In the genomic region with DNA sequence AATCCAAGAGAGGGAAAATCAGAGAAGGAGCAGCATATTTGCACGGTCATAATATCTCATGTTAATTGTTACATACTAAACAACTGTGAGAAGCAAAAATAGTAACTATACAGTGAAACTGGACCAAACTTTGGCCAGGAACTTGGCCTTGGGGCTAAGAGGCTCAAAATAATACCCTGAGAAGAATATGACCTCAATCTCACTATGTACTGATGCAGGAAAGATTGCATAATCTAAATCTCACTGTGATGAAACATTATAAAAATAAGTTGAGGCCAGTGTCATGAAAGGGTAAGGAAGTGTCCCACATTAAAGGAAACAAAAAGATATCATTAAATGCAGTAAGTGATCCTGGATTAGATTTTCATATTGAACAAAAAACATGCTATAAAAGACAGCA, we compare ENCODE assay signal across 24 cellular contexts. TPM values are rescaled to one million over a fixed set of nuclear protein-coding genes. Genes with fewer than 3 reads are reported as not detected.
DNase-seq lines count a peak whose midpoint lies in the region; ATAC-seq, FAIRE-seq and TF ChIP-seq lines count a peak whose summit lies in the region.
"Had no signal": no experiment of that assay in that cellular context is flagged by ENCODE, and none has a peak within 500 bp of the region (broad histone marks: within the 10 kb centered on the region; RNA-seq: fewer than 3 reads in every experiment).

No MANE protein-coding gene starts in this region.

- no peaks in the 10 kb centered on the region for H3K79me1 ChIP-seq in mesenchymal stem cell (replicated peaks; ENCODE audit: low read length, poor library complexity, severe bottlenecking)

- no peak overlapping the region for H4K8ac ChIP-seq in mesenchymal stem cell (ENCODE audit: low read length)

- no peaks in the 10 kb centered on the region for H3K36me3 ChIP-seq in BJ (ENCODE audit: control insufficient read depth, insufficient read depth, low read length)
- no peaks in the 10 kb centered on the region for H3K36me3 ChIP-seq in bronchial epithelial cell (ENCODE audit: control insufficient read depth, insufficient read depth, low read length)
- H3K36me3 ChIP-seq in mesenchymal stem cell (ENCODE audit: control insufficient read depth in 1 of 2, insufficient read depth in 2 of 2, low read depth in 1 of 2, low read length in 2 of 2), result no peaks in the 10 kb centered on the region
- H3K36me3 ChIP-seq in kidney (ENCODE audit: control insufficient read depth in 1 of 2, insufficient read depth in 2 of 2, low read length in 2 of 2), result no peaks in the 10 kb centered on the region

- H3K27ac ChIP-seq in mesenchymal stem cell (ENCODE audit: low read length, poor library complexity, severe bottlenecking) (no peak overlapping the region), kidney (ENCODE audit: low read depth in 2 of 2, low read length in 2 of 2) (no peak overlapping the region)
- H3K27ac ChIP-seq: heart right ventricle, left ventricle myocardium inferior had no signal

- no peak for ATAC-seq in HG03442 (IDR thresholded peaks at IDR 0.05; ENCODE audit: unreplicated experiment)
- ATAC-seq: activated T-helper 17 cell treated with anti-CD3 and anti-CD28 coated beads, Interleukin-2, amount 50 U/mL, for 72 hours; heart right ventricle; mucosa of descending colon; PC-3 had no signal

- CTCF ChIA-PET in BJ (lab: Yijun Ruan, JAX), result no interaction called here

- H2AFZ ChIP-seq in mesenchymal stem cell (ENCODE audit: low read depth, low read length), result no peak overlapping the region

- H4K91ac ChIP-seq in mesenchymal stem cell (ENCODE audit: low read length), result no peak overlapping the region

- no peaks in the 10 kb centered on the region for H3K27me3 Mint-ChIP-seq in activated T-helper 2 cell treated with anti-CD3 and anti-CD28 coated beads, Interferon-gamma antibody, Interleukin-2, Interleukin-4, amounts not matched to agents 10 μg/mL and 5 μg/mL and 100 μg/mL, durations not matched to agents 14 hours and 24 hours and 36 hours (ENCODE audit: low read depth)
- H3K27me3 Mint-ChIP-seq: activated CD4-positive, alpha-beta T cell treated with anti-CD3 and anti-CD28 coated beads, Interleukin-2, amount 10 ng/mL, durations not matched to agents 24 days and 14 days; activated T-helper 17 cell treated with anti-CD3 and anti-CD28 coated beads, Interleukin-2, amount 50 U/mL, for 72 hours; progenitor cell of endocrine pancreas; stimulated activated naive CD8-positive, alpha-beta T cell treated with anti-CD3 and anti-CD28 coated beads, Interleukin-15, Interleukin-2, amounts not matched to agents 100 ng/mL and 50 ng/mL, for 24 hours; type B pancreatic cell had no signal

- POLR2A ChIA-PET in BJ (lab: Charles Lee), result no interaction called here

- no peak overlapping the region for H3K4me2 ChIP-seq in mesenchymal stem cell (ENCODE audit: low read length, poor library complexity, severe bottlenecking)
- H3K4me2 ChIP-seq: smooth muscle cell had no signal

- no peak overlapping the region for H2AK5ac ChIP-seq in mesenchymal stem cell (ENCODE audit: low read length, severe bottlenecking)

- H3K4me1 Mint-ChIP-seq in activated T-helper 2 cell treated with anti-CD3 and anti-CD28 coated beads, Interferon-gamma antibody, Interleukin-2, Interleukin-4, amounts not matched to agents 10 μg/mL and 5 μg/mL and 100 μg/mL, durations not matched to agents 14 hours and 24 hours and 36 hours (ENCODE audit: low read depth), result no peaks in the 10 kb centered on the region
- H3K4me1 Mint-ChIP-seq: activated CD4-positive, alpha-beta T cell treated with anti-CD3 and anti-CD28 coated beads, Interleukin-2, amount 10 ng/mL, durations not matched to agents 24 days and 14 days; activated T-helper 17 cell treated with anti-CD3 and anti-CD28 coated beads, Interleukin-2, amount 50 U/mL, for 72 hours; neural crest cell had no signal

- intact Hi-C loops in kidney (cut with DNase I), result no loop called here
- intact Hi-C loops in activated T-helper 2 cell treated with anti-CD3 and anti-CD28 coated beads, Interferon-gamma antibody, Interleukin-2, Interleukin-4, amounts not matched to agents 10 μg/mL and 5 μg/mL and 100 μg/mL, durations not matched to agents 14 hours and 24 hours and 36 hours (cut with micrococcal nuclease), result no loop called here

- no peak overlapping the region for H3K14ac ChIP-seq in mesenchymal stem cell (ENCODE audit: low read length in 2 of 2)

- TF ChIP-seq CTCF in BJ (IDR thresholded peaks at IDR 0.05; ENCODE audit: insufficient read depth, low read depth, low read length) (no peak), bronchial epithelial cell (IDR thresholded peaks at IDR 0.05; ENCODE audit: insufficient read depth, low read length, severe bottlenecking) (no peak), kidney (IDR thresholded peaks at IDR 0.05; ENCODE audit: borderline replicate concordance, extremely low read depth, insufficient read depth) (no peak)

- H3K18ac ChIP-seq in mesenchymal stem cell (ENCODE audit: low read depth in 1 of 2, low read length in 2 of 2), result no peak overlapping the region

- peaks cover 19% of the 10 kb centered on the region for H3K36me3 Mint-ChIP-seq in activated T-helper 2 cell treated with anti-CD3 and anti-CD28 coated beads, Interferon-gamma antibody, Interleukin-2, Interleukin-4, amounts not matched to agents 10 μg/mL and 5 μg/mL and 100 μg/mL, durations not matched to agents 14 hours and 24 hours and 36 hours (ENCODE audit: low read depth)

- H3K9me3 ChIP-seq in mesenchymal stem cell (ENCODE audit: control insufficient read depth, low read length) (peaks cover 12% of the 10 kb centered on the region), kidney (ENCODE audit: control insufficient read depth in 1 of 2, low read length in 2 of 2) (peaks cover 0 to 11% of the 10 kb centered on the region in 2 donors)

- H3K23ac ChIP-seq in mesenchymal stem cell (ENCODE audit: low read length in 2 of 2), result no peak overlapping the region

- H3K9ac ChIP-seq in mesenchymal stem cell (ENCODE audit: low read length), result no peak overlapping the region
- no peak overlapping the region for H3K9ac ChIP-seq in kidney (ENCODE audit: low read length in 2 of 2)

- no peak overlapping the region for H3K4me3 Mint-ChIP-seq in activated T-helper 2 cell treated with anti-CD3 and anti-CD28 coated beads, Interferon-gamma antibody, Interleukin-2, Interleukin-4, amounts not matched to agents 10 μg/mL and 5 μg/mL and 100 μg/mL, durations not matched to agents 14 hours and 24 hours and 36 hours (ENCODE audit: low read depth)
- H3K4me3 Mint-ChIP-seq: activated CD4-positive, alpha-beta T cell treated with anti-CD3 and anti-CD28 coated beads, Interleukin-2, amount 10 ng/mL, durations not matched to agents 24 days and 14 days; activated T-helper 17 cell treated with anti-CD3 and anti-CD28 coated beads, Interleukin-2, amount 50 U/mL, for 72 hours; neural crest cell; stimulated activated naive CD8-positive, alpha-beta T cell treated with anti-CD3 and anti-CD28 coated beads, Interleukin-15, Interleukin-2, amounts not matched to agents 100 ng/mL and 50 ng/mL, for 24 hours; type B pancreatic cell had no signal

- H3K4me1 ChIP-seq in mesenchymal stem cell (ENCODE audit: control insufficient read depth, insufficient read depth, low read depth, low read length) (no peaks in the 10 kb centered on the region), kidney (ENCODE audit: control insufficient read depth in 1 of 2, insufficient read depth in 1 of 2, low read depth in 1 of 2, low read length in 2 of 2) (no peaks in the 10 kb centered on the region)
- H3K4me1 ChIP-seq: left ventricle myocardium inferior had no signal

- FAIRE-seq in bronchial epithelial cell (lab: Jason Lieb, UNC) (no peak), kidney (lab: Jason Lieb, UNC) (no peak)

- WGBS in mesenchymal stem cell, result no CpG with 5 or more reads among the region's 1 CpG

- no peak overlapping the region for H3K27ac Mint-ChIP-seq in activated T-helper 2 cell treated with anti-CD3 and anti-CD28 coated beads, Interferon-gamma antibody, Interleukin-2, Interleukin-4, amounts not matched to agents 10 μg/mL and 5 μg/mL and 100 μg/mL, durations not matched to agents 14 hours and 24 hours and 36 hours
- H3K27ac Mint-ChIP-seq: activated CD4-positive, alpha-beta T cell treated with anti-CD3 and anti-CD28 coated beads, Interleukin-2, amount 10 ng/mL, durations not matched to agents 24 days and 14 days; activated T-helper 17 cell treated with anti-CD3 and anti-CD28 coated beads, Interleukin-2, amount 50 U/mL, for 72 hours; progenitor cell of endocrine pancreas; stimulated activated naive CD8-positive, alpha-beta T cell treated with anti-CD3 and anti-CD28 coated beads, Interleukin-15, Interleukin-2, amounts not matched to agents 100 ng/mL and 50 ng/mL, for 24 hours; type B pancreatic cell had no signal

- H3K9me3 Mint-ChIP-seq in activated T-helper 2 cell treated with anti-CD3 and anti-CD28 coated beads, Interferon-gamma antibody, Interleukin-2, Interleukin-4, amounts not matched to agents 10 μg/mL and 5 μg/mL and 100 μg/mL, durations not matched to agents 14 hours and 24 hours and 36 hours, result peaks cover 25% of the 10 kb centered on the region

- DNase-seq in BJ (ENCODE audit: low read depth) (peak; percentile 3), MV-4-11 (lab: John Stamatoyannopoulos, UW) (peak; percentile 71), bronchial epithelial cell (ENCODE audit: low read depth) (peak; percentile 25), mesenchymal stem cell (peak; percentile 1), kidney (no peak)
- no peak for DNase-seq in activated naive CD4-positive, alpha-beta T cell treated with Interleukin-2 at 50 U/mL for 16 hours
- no peak for DNase-seq in activated T-helper 2 cell treated with anti-CD3 and anti-CD28 coated beads, Interferon-gamma antibody, Interleukin-2, Interleukin-4, amounts not matched to agents 10 μg/mL and 5 μg/mL and 100 μg/mL, durations not matched to agents 14 hours and 24 hours and 36 hours (ENCODE audit: low spot score)
- DNase-seq: activated CD4-positive, alpha-beta T cell treated with anti-CD3 and anti-CD28 coated beads, Interleukin-2, amount 10 ng/mL, durations not matched to agents 24 days and 14 days; caudate nucleus; COR-L47; heart right ventricle; left ventricle myocardium inferior; mucosa of descending colon; NCI-H1436 treated with DMSO at 0.1 percent for 48 hours; PC-3; SHP77 treated with DMSO at 0.1 percent for 48 hours; stimulated activated CD4-positive, alpha-beta T cell treated with anti-CD3 and anti-CD28 coated beads, Interleukin-2, amount 100 ng/mL, for 48 hours had no signal

- H3K27me3 ChIP-seq in BJ (ENCODE audit: control insufficient read depth, insufficient read depth, low read length) (no peaks in the 10 kb centered on the region), bronchial epithelial cell (ENCODE audit: control insufficient read depth, insufficient read depth, low read length) (no peaks in the 10 kb centered on the region), mesenchymal stem cell (ENCODE audit: control insufficient read depth in 1 of 2, insufficient read depth in 1 of 2, low read length in 2 of 2) (no peaks in the 10 kb centered on the region)
- H3K27me3 ChIP-seq: heart right ventricle had no signal

- H2BK120ac ChIP-seq in mesenchymal stem cell (ENCODE audit: low read depth, low read length), result no peak overlapping the region

- H3K4ac ChIP-seq in mesenchymal stem cell (ENCODE audit: low read depth in 1 of 2, low read length in 2 of 2), result no peak overlapping the region

- H3K4me3 ChIP-seq in BJ (ENCODE audit: low read depth, low read length), result no peak overlapping the region
- H3K4me3 ChIP-seq in bronchial epithelial cell (ENCODE audit: low read depth, low read length), result no peak overlapping the region
- H3K4me3 ChIP-seq in mesenchymal stem cell (ENCODE audit: insufficient read depth in 1 of 2, low read depth in 1 of 2, low read length in 2 of 2), result no peak overlapping the region
- no peak overlapping the region for H3K4me3 ChIP-seq in kidney (ENCODE audit: low read length in 2 of 2)
- H3K4me3 ChIP-seq: heart right ventricle, left ventricle myocardium inferior, mucosa of descending colon, smooth muscle cell had no signal

- H2BK15ac ChIP-seq in mesenchymal stem cell (ENCODE audit: low read depth, poor library complexity, severe bottlenecking), result no peak overlapping the region

- no peak overlapping the region for H2BK5ac ChIP-seq in mesenchymal stem cell (ENCODE audit: low read depth, low read length, poor library complexity, severe bottlenecking)

- H2BK12ac ChIP-seq in mesenchymal stem cell (ENCODE audit: low read length in 2 of 2), result no peak overlapping the region

RNA-seq across cellular contexts. Expression of a gene that starts 36.5 kb away (rescaled TPM):
- polyA plus RNA-seq in BJ (2011; rRNA removed) (3.3 and 5.6 TPM in 2 replicates), kidney (ENCODE audit: insufficient read depth, low read depth, low replicate concordance) (3.6 TPM)
- 2.3 and 3.0 TPM in 2 replicates for polyA minus RNA-seq in BJ (2011; rRNA and poly(A)+ RNA removed)
- total RNA-seq in bronchial epithelial cell (2.8 and 5.5 TPM in 2 replicates), kidney (6.4 TPM)
- 2.6 TPM for polyA plus RNA-seq in mesenchymal stem cell (2013, experiment 1 of 2)
- 3.0 TPM for polyA plus RNA-seq in mesenchymal stem cell (2013, experiment 2 of 2)
- total RNA-seq in activated T-helper 2 cell treated with anti-CD3 and anti-CD28 coated beads, Interferon-gamma antibody, Interleukin-2, Interleukin-4, amounts not matched to agents 10 μg/mL and 5 μg/mL and 100 μg/mL, durations not matched to agents 14 hours and 24 hours and 36 hours, result 5.1 and 7.0 TPM in 2 replicates

RNA-seq across cellular contexts. Expression of a gene that starts 36.8 kb away (rescaled TPM):
- polyA plus RNA-seq in BJ (2011; rRNA removed) (31.4 and 39.9 TPM in 2 replicates), kidney (ENCODE audit: insufficient read depth, low read depth, low replicate concordance) (9.2 TPM)
- 19.9 and 22.2 TPM in 2 replicates for polyA minus RNA-seq in BJ (2011; rRNA and poly(A)+ RNA removed)
- total RNA-seq in bronchial epithelial cell (3.7 and 6.3 TPM in 2 replicates), kidney (31.8 TPM)
- 46.4 TPM for polyA plus RNA-seq in mesenchymal stem cell (2013, experiment 1 of 2)
- 43.4 TPM for polyA plus RNA-seq in mesenchymal stem cell (2013, experiment 2 of 2)
- 47.8 and 49.2 TPM in 2 replicates for total RNA-seq in activated T-helper 2 cell treated with anti-CD3 and anti-CD28 coated beads, Interferon-gamma antibody, Interleukin-2, Interleukin-4, amounts not matched to agents 10 μg/mL and 5 μg/mL and 100 μg/mL, durations not matched to agents 14 hours and 24 hours and 36 hours

Comparison
In these comparisons a context has a peak if more than half of its experiments do, and no peak if none do; other contexts are left out.
1. DNase-seq: peak in BJ (single experiment), MV-4-11 (single experiment), bronchial epithelial cell (single experiment) and mesenchymal stem cell (single experiment); none in activated naive CD4-positive, alpha-beta T cell treated with Interleukin-2 at 50 U/mL for 16 hours (single experiment), kidney (single experiment) and activated T-helper 2 cell treated with anti-CD3 and anti-CD28 coated beads, Interferon-gamma antibody, Interleukin-2, Interleukin-4, amounts not matched to agents 10 μg/mL and 5 μg/mL and 100 μg/mL, durations not matched to agents 14 hours and 24 hours and 36 hours (single experiment).